18 cellular contexts compared by ENCODE assay signal in the genomic region with DNA sequence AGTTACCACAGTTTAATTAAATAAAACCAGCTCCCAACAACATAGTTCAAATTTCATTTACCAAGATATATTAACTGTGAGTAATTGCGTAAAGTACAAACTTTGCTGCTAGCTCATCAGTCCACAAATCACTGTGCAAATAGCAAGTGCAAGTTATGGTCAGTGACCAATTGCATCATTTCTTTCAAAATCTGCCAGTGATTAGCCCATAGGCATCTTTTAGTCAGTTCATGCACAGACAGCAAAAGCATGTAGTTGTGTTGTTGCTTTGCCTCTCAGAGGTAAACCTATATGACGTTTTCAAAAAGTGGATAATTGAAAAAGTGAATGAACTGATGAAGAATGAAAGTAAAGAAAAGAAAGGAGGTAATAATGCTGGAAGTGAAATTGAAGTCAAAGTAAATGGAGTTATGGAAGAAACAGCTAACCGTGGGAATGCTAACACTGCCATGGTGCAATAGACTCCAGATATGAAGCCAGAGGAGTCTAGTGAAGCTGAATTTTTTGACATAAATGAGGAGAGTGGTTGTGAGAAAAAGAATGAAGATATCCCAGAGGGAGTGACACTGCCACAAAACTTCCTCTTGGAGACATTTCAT. TPM values are rescaled to one million over a fixed set of nuclear protein-coding genes. Genes with fewer than 3 reads are reported as not detected.
DNase-seq lines count a peak whose midpoint lies in the region; ATAC-seq and TF ChIP-seq lines count a peak whose summit lies in the region.
"Had no signal": no experiment of that assay in that cellular context is flagged by ENCODE, and none has a peak within 500 bp of the region (broad histone marks: within the 10 kb centered on the region; RNA-seq: fewer than 3 reads in every experiment).

No MANE protein-coding gene starts in this region.

- H3F3A ChIP-seq in GM23248 (ENCODE audit: insufficient read depth): no peaks in the 10 kb centered on the region; the same call in 1 of the 2 replicates

- H4K20me1 ChIP-seq in GM23248 (ENCODE audit: insufficient read depth): no peaks in the 10 kb centered on the region

- H3K27ac ChIP-seq in AG04450 (ENCODE audit: low read depth, low read length) (no peak overlapping the region), GM23248 (no peak overlapping the region), left lung (no peak overlapping the region)
- no peak overlapping the region for H3K27ac ChIP-seq in CD8-positive, alpha-beta memory T cell (ENCODE audit: low read depth, low read length)
- H3K27ac ChIP-seq: heart right ventricle, neural progenitor cell, right atrium auricular region, SJCRH30 had no signal

- no peak overlapping the region for H3K27ac Mint-ChIP-seq in CD8-positive, alpha-beta memory T cell
- H3K27ac Mint-ChIP-seq: activated CD8-positive, alpha-beta memory T cell treated with anti-CD3 and anti-CD28 coated beads, Interleukin-2, amount 10 ng/mL, durations not matched to agents 7 days and 5 days; neural progenitor cell had no signal

- H3K27me3 Mint-ChIP-seq in CD8-positive, alpha-beta memory T cell: peaks cover 17% of the 10 kb centered on the region in 2 donors

- H3K4me1 ChIP-seq in GM23248 (ENCODE audit: insufficient read depth): no peaks in the 10 kb centered on the region
- H3K4me1 ChIP-seq in left lung: no peaks in the 10 kb centered on the region
- H3K4me1 ChIP-seq in CD8-positive, alpha-beta memory T cell (ENCODE audit: insufficient read depth, low read length): no peaks in the 10 kb centered on the region
- H3K4me1 ChIP-seq: heart right ventricle, neural progenitor cell, right atrium auricular region had no signal

- 83 to 92% methylated on average over 3 of the region's 3 CpGs for WGBS in GM23248 (ENCODE audit: low coverage in 1 of 2, low lambda C conversion rate in 2 of 2, missing lambda C conversion rate in 2 of 2), 2 experiments

- no peaks in the 10 kb centered on the region for H3K9me3 ChIP-seq in AG04450 (ENCODE audit: control insufficient read depth, insufficient read depth, low read length)
- H3K9me3 ChIP-seq in GM23248 (ENCODE audit: low read depth): no peaks in the 10 kb centered on the region
- H3K9me3 ChIP-seq in left lung: no peaks in the 10 kb centered on the region
- no peaks in the 10 kb centered on the region for H3K9me3 ChIP-seq in CD8-positive, alpha-beta memory T cell (ENCODE audit: low read length)
- H3K9me3 ChIP-seq: heart right ventricle, right atrium auricular region, SJCRH30 had no signal

- ATAC-seq in left lung: no peak
- no peak for ATAC-seq in HG03460 (IDR thresholded peaks at IDR 0.05; ENCODE audit: unreplicated experiment)
- ATAC-seq: activated CD8-positive, alpha-beta memory T cell treated with anti-CD3 and anti-CD28 coated beads, Interleukin-2, amount 10 ng/mL, durations not matched to agents 7 days and 5 days; GM12878; heart right ventricle; stimulated activated naive CD8-positive, alpha-beta T cell treated with anti-CD3 and anti-CD28 coated beads, Interleukin-15, Interleukin-2, amounts not matched to agents 100 U/mL and 50 U/mL, for 24 hours had no signal

- no peaks in the 10 kb centered on the region for H3K9me2 ChIP-seq in GM23248 (ENCODE audit: insufficient read depth)

- CTCF ChIA-PET in AG04450 (lab: Charles Lee): interaction anchor here (0.6 to 2.0 kb wide), 5 partner anchors 16 to 149 kb away, joined by 3 to 13 read pairs (median 7); no protein-coding TSS in a partner anchor
- CTCF ChIA-PET in CD8-positive, alpha-beta memory T cell (lab: Charles Lee): interaction anchor here (0.6 kb wide), 1 partner anchor 944 kb away, joined by 3 read pairs; no protein-coding TSS in a partner anchor

- no peaks in the 10 kb centered on the region for H3K27me3 ChIP-seq in AG04450 (ENCODE audit: control insufficient read depth, insufficient read depth, low read length)
- H3K27me3 ChIP-seq in GM23248 (replicated peaks; ENCODE audit: insufficient read depth): no peaks in the 10 kb centered on the region
- no peaks in the 10 kb centered on the region for H3K27me3 ChIP-seq in left lung
- no peaks in the 10 kb centered on the region for H3K27me3 ChIP-seq in CD8-positive, alpha-beta memory T cell (ENCODE audit: insufficient read depth, low read length, poor library complexity, severe bottlenecking)
- H3K27me3 ChIP-seq: heart right ventricle, neural progenitor cell, right atrium auricular region, SJCRH30 had no signal

- H3K4me2 ChIP-seq in GM23248 (ENCODE audit: unreplicated experiment): no peak overlapping the region
- H3K4me2 ChIP-seq: neural progenitor cell had no signal

- TF ChIP-seq CTCF in AG04450 (IDR thresholded peaks at IDR 0.05; ENCODE audit: low read depth, low read length) (no peak), astrocyte of the spinal cord (IDR thresholded peaks at IDR 0.05; ENCODE audit: low read depth, low read length) (no peak), left lung (IDR thresholded peaks at IDR 0.05) (no peak)

- no peaks in the 10 kb centered on the region for H3K36me3 ChIP-seq in GM23248 (ENCODE audit: low read depth)
- H3K36me3 ChIP-seq in left lung: no peaks in the 10 kb centered on the region
- no peaks in the 10 kb centered on the region for H3K36me3 ChIP-seq in CD8-positive, alpha-beta memory T cell (ENCODE audit: insufficient read depth, low read length)
- H3K36me3 ChIP-seq: heart right ventricle, neural progenitor cell, right atrium auricular region, SJCRH30 had no signal

- no peak overlapping the region for H3K9ac ChIP-seq in GM23248
- H3K9ac ChIP-seq: neural progenitor cell had no signal

- POLR2A ChIA-PET in AG04450 (lab: Yijun Ruan, JAX): interaction anchor here (0.8 to 1.3 kb wide), 2 partner anchors 23 to 28 kb away, joined by 4 read pairs; no protein-coding TSS in a partner anchor
- POLR2A ChIA-PET in CD8-positive, alpha-beta memory T cell (lab: Charles Lee): no interaction called here

- no peak overlapping the region for H2AFZ ChIP-seq in GM23248
- H2AFZ ChIP-seq: neural progenitor cell had no signal

- in situ Hi-C loops in GM23248 (cut with MboI) (no loop called here), astrocyte of the spinal cord (cut with HindIII; ENCODE audit: low sequenced_read_pairs) (no loop called here)

- no peaks in the 10 kb centered on the region for H3K4me1 Mint-ChIP-seq in CD8-positive, alpha-beta memory T cell
- H3K4me1 Mint-ChIP-seq: activated CD8-positive, alpha-beta memory T cell treated with anti-CD3 and anti-CD28 coated beads, Interleukin-2, amount 10 ng/mL, durations not matched to agents 7 days and 5 days had no signal

- H3K79me2 ChIP-seq in GM23248 (ENCODE audit: insufficient read depth): peaks cover 23% of the 10 kb centered on the region; the same call in 1 of the 2 replicates

- intact Hi-C loops in left lung (cut with DNase I): no loop called here

- DNase-seq in AG04450 (ENCODE audit: low read depth, low spot score) (peak; percentile 43), GM23248 (peak; percentile 46), astrocyte of the spinal cord (ENCODE audit: low read depth, low spot score) (peak; percentile 19), kidney tubule cell (ENCODE audit: low spot score) (peak; percentile 4), left lung (no peak), NOMO-1 treated with dmso at 0.1 percent for 144 hours (lab: John Stamatoyannopoulos, UW; ENCODE audit: unreplicated experiment) (no peak)
- no peak for DNase-seq in CD8-positive, alpha-beta memory T cell
- DNase-seq: ACHN; activated CD8-positive, alpha-beta memory T cell treated with anti-CD3 and anti-CD28 coated beads, Interleukin-2, amount 10 ng/mL, durations not matched to agents 7 days and 5 days; activated gamma-delta T cell treated with Interleukin-2 at 50 U/mL for 16 hours; COR-L47; heart right ventricle; SJCRH30; stimulated activated naive CD8-positive, alpha-beta T cell treated with anti-CD3 and anti-CD28 coated beads, Interleukin-15, Interleukin-2, amounts not matched to agents 100 U/mL and 50 U/mL, for 24 hours had no signal

- H3K9me3 Mint-ChIP-seq in CD8-positive, alpha-beta memory T cell: no peaks in the 10 kb centered on the region
- H3K9me3 Mint-ChIP-seq: neural progenitor cell had no signal

- H3K4me3 Mint-ChIP-seq in CD8-positive, alpha-beta memory T cell: no peak overlapping the region
- H3K4me3 Mint-ChIP-seq: activated CD8-positive, alpha-beta memory T cell treated with anti-CD3 and anti-CD28 coated beads, Interleukin-2, amount 10 ng/mL, durations not matched to agents 7 days and 5 days; neural progenitor cell had no signal

- H3K4me3 ChIP-seq in AG04450 (ENCODE audit: low read depth, low read length) (no peak overlapping the region), GM23248 (no peak overlapping the region), astrocyte of the spinal cord (ENCODE audit: low read depth, low read length) (no peak overlapping the region), left lung (no peak overlapping the region)
- H3K4me3 ChIP-seq in CD8-positive, alpha-beta memory T cell (ENCODE audit: low read length): no peak overlapping the region
- H3K4me3 ChIP-seq: GM12878, heart right ventricle, neural progenitor cell, right atrium auricular region, SJCRH30 had no signal

- peaks cover 0 to 1% (median 0%) of the 10 kb centered on the region in 3 donors for H3K36me3 Mint-ChIP-seq in CD8-positive, alpha-beta memory T cell
- H3K36me3 Mint-ChIP-seq: activated CD8-positive, alpha-beta memory T cell treated with anti-CD3 and anti-CD28 coated beads, Interleukin-2, amount 10 ng/mL, durations not matched to agents 7 days and 5 days; neural progenitor cell had no signal

RNA-seq across cellular contexts. Expression of gene ENPP1, which starts 36.5 kb away (rescaled TPM):
- polyA plus RNA-seq in AG04450 (2011; rRNA removed) (22.5 and 30.4 TPM in 2 replicates), GM23248 (2016; fragmentation: Nextera tagmentation; extraction: Ambion mirVana) (34.2 and 36.3 TPM in 2 replicates)
- 14.8 and 22.3 TPM in 2 replicates for polyA minus RNA-seq in AG04450 (2011; rRNA and poly(A)+ RNA removed)
- total RNA-seq in GM23248 (2014; rRNA removed; shearing (Covaris generic)): 53.7 and 60.4 TPM in 2 replicates
- total RNA-seq in left lung: 1 to 10 TPM; 2.0 TPM
- 1 to 10 TPM; 2.2 TPM for total RNA-seq in CD8-positive, alpha-beta memory T cell
- polyA plus RNA-seq in CD8-positive, alpha-beta memory T cell: 1.2 TPM

Comparison
In these comparisons a context has a peak if more than half of its experiments do, and no peak if none do; other contexts are left out.
1. DNase-seq: peak in AG04450 (single experiment), GM23248 (single experiment), astrocyte of the spinal cord (single experiment) and kidney tubule cell (single experiment); none in left lung (0 of 2), NOMO-1 treated with dmso at 0.1 percent for 144 hours (single experiment) and CD8-positive, alpha-beta memory T cell (0 of 5).
2. RNA of gene ENPP1, which starts 36.5 kb away (total RNA-seq): 53.7 to 60.4 TPM in GM23248; 2.2 TPM in CD8-positive, alpha-beta memory T cell and 2.0 TPM in left lung; every median in the first group is over 10 times any median in the second.